Comparison of ENCODE assay signal across 1 cellular context in the genomic region with DNA sequence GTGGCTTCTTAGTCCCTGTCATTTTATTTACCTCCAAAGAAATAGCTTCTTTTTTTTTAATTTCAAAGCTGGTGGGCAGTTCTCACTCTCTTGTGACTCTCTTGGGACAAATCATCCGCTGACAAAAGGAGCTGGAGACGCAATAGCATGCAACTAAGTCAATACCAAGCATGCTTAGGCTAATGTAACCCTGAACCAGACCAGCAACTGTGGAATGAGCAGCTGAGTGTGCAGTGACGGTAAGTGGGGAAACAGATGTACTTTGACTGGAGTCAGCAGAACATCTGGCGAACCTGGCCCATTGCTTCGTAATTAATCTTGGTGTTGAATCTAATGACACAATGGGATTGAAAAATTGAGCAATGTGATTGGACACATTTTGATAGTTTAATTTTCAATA.
TF ChIP-seq lines count a peak whose summit lies in the region.

No MANE protein-coding gene starts in this region.

TF ChIP-seq in GM23338, 12 proteins besides CTCF, POLR2A, EP300 and RAD21 (continued from another document):
- TF ChIP-seq, protein P1, sequence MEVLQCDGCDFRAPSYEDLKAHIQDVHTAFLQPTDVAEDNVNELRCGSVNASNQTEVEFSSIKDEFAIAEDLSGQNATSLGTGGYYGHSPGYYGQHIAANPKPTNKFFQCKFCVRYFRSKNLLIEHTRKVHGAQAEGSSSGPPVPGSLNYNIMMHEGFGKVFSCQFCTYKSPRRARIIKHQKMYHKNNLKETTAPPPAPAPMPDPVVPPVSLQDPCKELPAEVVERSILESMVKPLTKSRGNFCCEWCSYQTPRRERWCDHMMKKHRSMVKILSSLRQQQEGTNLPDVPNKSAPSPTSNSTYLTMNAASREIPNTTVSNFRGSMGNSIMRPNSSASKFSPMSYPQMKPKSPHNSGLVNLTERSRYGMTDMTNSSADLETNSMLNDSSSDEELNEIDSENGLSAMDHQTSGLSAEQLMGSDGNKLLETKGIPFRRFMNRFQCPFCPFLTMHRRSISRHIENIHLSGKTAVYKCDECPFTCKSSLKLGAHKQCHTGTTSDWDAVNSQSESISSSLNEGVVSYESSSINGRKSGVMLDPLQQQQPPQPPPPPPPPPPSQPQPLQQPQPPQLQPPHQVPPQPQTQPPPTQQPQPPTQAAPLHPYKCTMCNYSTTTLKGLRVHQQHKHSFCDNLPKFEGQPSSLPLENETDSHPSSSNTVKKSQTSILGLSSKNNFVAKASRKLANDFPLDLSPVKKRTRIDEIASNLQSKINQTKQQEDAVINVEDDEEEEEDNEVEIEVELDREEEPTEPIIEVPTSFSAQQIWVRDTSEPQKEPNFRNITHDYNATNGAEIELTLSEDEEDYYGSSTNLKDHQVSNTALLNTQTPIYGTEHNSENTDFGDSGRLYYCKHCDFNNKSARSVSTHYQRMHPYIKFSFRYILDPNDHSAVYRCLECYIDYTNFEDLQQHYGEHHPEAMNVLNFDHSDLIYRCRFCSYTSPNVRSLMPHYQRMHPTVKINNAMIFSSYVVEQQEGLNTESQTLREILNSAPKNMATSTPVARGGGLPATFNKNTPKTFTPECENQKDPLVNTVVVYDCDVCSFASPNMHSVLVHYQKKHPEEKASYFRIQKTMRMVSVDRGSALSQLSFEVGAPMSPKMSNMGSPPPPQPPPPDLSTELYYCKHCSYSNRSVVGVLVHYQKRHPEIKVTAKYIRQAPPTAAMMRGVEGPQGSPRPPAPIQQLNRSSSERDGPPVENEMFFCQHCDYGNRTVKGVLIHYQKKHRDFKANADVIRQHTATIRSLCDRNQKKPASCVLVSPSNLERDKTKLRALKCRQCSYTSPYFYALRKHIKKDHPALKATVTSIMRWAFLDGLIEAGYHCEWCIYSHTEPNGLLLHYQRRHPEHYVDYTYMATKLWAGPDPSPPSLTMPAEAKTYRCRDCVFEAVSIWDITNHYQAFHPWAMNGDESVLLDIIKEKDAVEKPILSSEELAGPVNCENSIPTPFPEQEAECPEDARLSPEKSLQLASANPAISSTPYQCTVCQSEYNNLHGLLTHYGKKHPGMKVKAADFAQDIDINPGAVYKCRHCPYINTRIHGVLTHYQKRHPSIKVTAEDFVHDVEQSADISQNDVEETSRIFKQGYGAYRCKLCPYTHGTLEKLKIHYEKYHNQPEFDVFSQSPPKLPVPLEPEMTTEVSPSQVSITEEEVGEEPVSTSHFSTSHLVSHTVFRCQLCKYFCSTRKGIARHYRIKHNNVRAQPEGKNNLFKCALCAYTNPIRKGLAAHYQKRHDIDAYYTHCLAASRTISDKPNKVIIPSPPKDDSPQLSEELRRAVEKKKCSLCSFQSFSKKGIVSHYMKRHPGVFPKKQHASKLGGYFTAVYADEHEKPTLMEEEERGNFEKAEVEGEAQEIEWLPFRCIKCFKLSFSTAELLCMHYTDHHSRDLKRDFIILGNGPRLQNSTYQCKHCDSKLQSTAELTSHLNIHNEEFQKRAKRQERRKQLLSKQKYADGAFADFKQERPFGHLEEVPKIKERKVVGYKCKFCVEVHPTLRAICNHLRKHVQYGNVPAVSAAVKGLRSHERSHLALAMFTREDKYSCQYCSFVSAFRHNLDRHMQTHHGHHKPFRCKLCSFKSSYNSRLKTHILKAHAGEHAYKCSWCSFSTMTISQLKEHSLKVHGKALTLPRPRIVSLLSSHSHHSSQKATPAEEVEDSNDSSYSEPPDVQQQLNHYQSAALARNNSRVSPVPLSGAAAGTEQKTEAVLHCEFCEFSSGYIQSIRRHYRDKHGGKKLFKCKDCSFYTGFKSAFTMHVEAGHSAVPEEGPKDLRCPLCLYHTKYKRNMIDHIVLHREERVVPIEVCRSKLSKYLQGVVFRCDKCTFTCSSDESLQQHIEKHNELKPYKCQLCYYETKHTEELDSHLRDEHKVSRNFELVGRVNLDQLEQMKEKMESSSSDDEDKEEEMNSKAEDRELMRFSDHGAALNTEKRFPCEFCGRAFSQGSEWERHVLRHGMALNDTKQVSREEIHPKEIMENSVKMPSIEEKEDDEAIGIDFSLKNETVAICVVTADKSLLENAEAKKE (CRISPR knock-in tag; IDR thresholded peaks at IDR 0.05), result no peak
- TF ChIP-seq, protein P2, sequence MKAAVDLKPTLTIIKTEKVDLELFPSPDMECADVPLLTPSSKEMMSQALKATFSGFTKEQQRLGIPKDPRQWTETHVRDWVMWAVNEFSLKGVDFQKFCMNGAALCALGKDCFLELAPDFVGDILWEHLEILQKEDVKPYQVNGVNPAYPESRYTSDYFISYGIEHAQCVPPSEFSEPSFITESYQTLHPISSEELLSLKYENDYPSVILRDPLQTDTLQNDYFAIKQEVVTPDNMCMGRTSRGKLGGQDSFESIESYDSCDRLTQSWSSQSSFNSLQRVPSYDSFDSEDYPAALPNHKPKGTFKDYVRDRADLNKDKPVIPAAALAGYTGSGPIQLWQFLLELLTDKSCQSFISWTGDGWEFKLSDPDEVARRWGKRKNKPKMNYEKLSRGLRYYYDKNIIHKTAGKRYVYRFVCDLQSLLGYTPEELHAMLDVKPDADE (IDR thresholded peaks at IDR 0.05), result no peak
- TF ChIP-seq CREB1 (CRISPR knock-in tag; IDR thresholded peaks at IDR 0.05; ENCODE audit: low read depth), result no peak
- no peak for TF ChIP-seq NANOG (IDR thresholded peaks at IDR 0.05; ENCODE audit: borderline replicate concordance)
